8 cellular contexts compared by ENCODE assay signal in genomic region chr6:133952815-133953633, GRCh38. TPM values are rescaled to one million over a fixed set of nuclear protein-coding genes. Genes with fewer than 3 reads are reported as not detected.
DNase-seq lines count a peak whose midpoint lies in the region; ATAC-seq and TF ChIP-seq lines count a peak whose summit lies in the region.

TSS of gene TBPL1 (plus strand) at chr6:133953224. CDS start at chr6:133980126, 26,902 bp downstream.

- H3K4me3 ChIP-seq in osteoblast (ENCODE audit: insufficient read depth, low read length) (peak within 1 kb of the TSS; percentile 83), thoracic aorta (peak within 1 kb of the TSS; percentile 97)

- H3K4me1 ChIP-seq in osteoblast (ENCODE audit: insufficient read depth, low read length), result peaks cover 20% of the 10 kb centered on the region
- H3K4me1 ChIP-seq in thoracic aorta (ENCODE audit: control insufficient read depth in 1 of 2, low read depth in 2 of 2), result peaks cover 15 to 39% of the 10 kb centered on the region in 2 donors

- peaks cover 50% of the 10 kb centered on the region for H3K79me2 ChIP-seq in osteoblast (ENCODE audit: insufficient read depth, low read length)

- H4K20me1 ChIP-seq in osteoblast (ENCODE audit: insufficient read depth, low read length), result peaks cover 34% of the 10 kb centered on the region

- peak within 1 kb of the TSS; percentile 90 for H3K27ac ChIP-seq in osteoblast (ENCODE audit: low read depth, low read length)
- H3K27ac ChIP-seq in thoracic aorta, result peak within 1 kb of the TSS; percentile 98

- H3K9me3 Mint-ChIP-seq in activated naive CD8-positive, alpha-beta T cell (ENCODE audit: low read depth), result no peaks in the 10 kb centered on the region
- peaks cover 24% of the 10 kb centered on the region for H3K9me3 Mint-ChIP-seq in glutamatergic neuron (ENCODE audit: unreplicated experiment)

- H3K9me3 ChIP-seq in osteoblast (ENCODE audit: low read depth, low read length), result no peaks in the 10 kb centered on the region
- no peaks in the 10 kb centered on the region for H3K9me3 ChIP-seq in thoracic aorta

- peak; percentile 93 for DNase-seq in NCI-H1092 treated with DMSO at 0.1 percent for 48 hours (lab: John Stamatoyannopoulos, UW)
- DNase-seq in SKM-1 treated with dmso at 0.1 percent for 144 hours (lab: John Stamatoyannopoulos, UW; ENCODE audit: unreplicated experiment), result peak; percentile 94
- peak; percentile 96 for DNase-seq in glutamatergic neuron
- DNase-seq in osteoblast (ENCODE audit: insufficient read length, low spot score, missing footprints), result peak; percentile 96
- DNase-seq in thoracic aorta (ENCODE audit: low spot score), result peak; percentile 92

- TF ChIP-seq POLR2A in GM10847 (IDR thresholded peaks at IDR 0.05; ENCODE audit: extremely low read depth, insufficient read length), result peak; percentile 86

- no peak for TF ChIP-seq CTCF in glutamatergic neuron (IDR thresholded peaks at IDR 0.05; ENCODE audit: partially characterized antibody, unreplicated experiment)
- TF ChIP-seq CTCF in osteoblast (IDR thresholded peaks at IDR 0.05; ENCODE audit: extremely low read depth, low read depth, low read length), result no peak
- no peak for TF ChIP-seq CTCF in thoracic aorta (IDR thresholded peaks at IDR 0.05)

- H3K27me3 Mint-ChIP-seq in activated naive CD8-positive, alpha-beta T cell, result no peaks in the 10 kb centered on the region
- H3K27me3 Mint-ChIP-seq in glutamatergic neuron (ENCODE audit: unreplicated experiment), result peaks cover 13% of the 10 kb centered on the region

- ATAC-seq in HG02623 (IDR thresholded peaks at IDR 0.05; ENCODE audit: unreplicated experiment) (peak; percentile 90), thoracic aorta (ENCODE audit: insufficient number of reproducible peaks, low FRiP score, low read depth) (peak; percentile 89)

- H3K36me3 ChIP-seq in osteoblast (ENCODE audit: insufficient read depth, low read length) (no peaks in the 10 kb centered on the region), thoracic aorta (no peaks in the 10 kb centered on the region)

- H3K27ac Mint-ChIP-seq in activated naive CD8-positive, alpha-beta T cell, result peak within 1 kb of the TSS; percentile 94
- H3K27ac Mint-ChIP-seq in glutamatergic neuron (ENCODE audit: unreplicated experiment), result peak within 1 kb of the TSS; percentile 99

- H3K4me3 Mint-ChIP-seq in activated naive CD8-positive, alpha-beta T cell, result peak within 1 kb of the TSS; percentile 98
- peak within 1 kb of the TSS; percentile 99 for H3K4me3 Mint-ChIP-seq in glutamatergic neuron (ENCODE audit: unreplicated experiment)

- peak within 1 kb of the TSS; percentile 97 for H3K4me2 ChIP-seq in osteoblast (ENCODE audit: insufficient read depth, low read length)

- H2AFZ ChIP-seq in osteoblast (ENCODE audit: low read length), result peak within 1 kb of the TSS; percentile 92

- H3K36me3 Mint-ChIP-seq in activated naive CD8-positive, alpha-beta T cell, result no peaks in the 10 kb centered on the region
- H3K36me3 Mint-ChIP-seq in glutamatergic neuron (ENCODE audit: unreplicated experiment), result no peaks in the 10 kb centered on the region

- H3K4me1 Mint-ChIP-seq in activated naive CD8-positive, alpha-beta T cell (ENCODE audit: low read depth), result peaks cover 49% of the 10 kb centered on the region
- H3K4me1 Mint-ChIP-seq in glutamatergic neuron (ENCODE audit: low read depth, unreplicated experiment), result peaks cover 29% of the 10 kb centered on the region

- H3K27me3 ChIP-seq in osteoblast (ENCODE audit: insufficient read depth, low read length), result no peaks in the 10 kb centered on the region
- H3K27me3 ChIP-seq in thoracic aorta (replicated peaks; ENCODE audit: insufficient read depth), result no peaks in the 10 kb centered on the region

RNA-seq across cellular contexts. Expression of gene TBPL1, which starts in this region (rescaled TPM):
- total RNA-seq in glutamatergic neuron (ENCODE audit: unreplicated experiment) (156 TPM), osteoblast (11.5 and 14.1 TPM in 2 replicates), thoracic aorta (1 to 10 TPM; 6.1 to 8.5 TPM)

Comparison
In these comparisons a context has a peak if more than half of its experiments do, and no peak if none do; other contexts are left out.
1. Peak in every context shown above with its lines: DNase-seq, ATAC-seq, H3K4me3 ChIP-seq and H3K27ac ChIP-seq.
2. RNA of gene TBPL1 (total RNA-seq): 156 TPM in glutamatergic neuron (single experiment); 11.5 to 14.1 TPM in osteoblast and 6.1 to 8.5 TPM in thoracic aorta; every median in the first group is over 10 times any median in the second.